Comparison of ENCODE assay signal across 1 cellular context in the genomic region with DNA sequence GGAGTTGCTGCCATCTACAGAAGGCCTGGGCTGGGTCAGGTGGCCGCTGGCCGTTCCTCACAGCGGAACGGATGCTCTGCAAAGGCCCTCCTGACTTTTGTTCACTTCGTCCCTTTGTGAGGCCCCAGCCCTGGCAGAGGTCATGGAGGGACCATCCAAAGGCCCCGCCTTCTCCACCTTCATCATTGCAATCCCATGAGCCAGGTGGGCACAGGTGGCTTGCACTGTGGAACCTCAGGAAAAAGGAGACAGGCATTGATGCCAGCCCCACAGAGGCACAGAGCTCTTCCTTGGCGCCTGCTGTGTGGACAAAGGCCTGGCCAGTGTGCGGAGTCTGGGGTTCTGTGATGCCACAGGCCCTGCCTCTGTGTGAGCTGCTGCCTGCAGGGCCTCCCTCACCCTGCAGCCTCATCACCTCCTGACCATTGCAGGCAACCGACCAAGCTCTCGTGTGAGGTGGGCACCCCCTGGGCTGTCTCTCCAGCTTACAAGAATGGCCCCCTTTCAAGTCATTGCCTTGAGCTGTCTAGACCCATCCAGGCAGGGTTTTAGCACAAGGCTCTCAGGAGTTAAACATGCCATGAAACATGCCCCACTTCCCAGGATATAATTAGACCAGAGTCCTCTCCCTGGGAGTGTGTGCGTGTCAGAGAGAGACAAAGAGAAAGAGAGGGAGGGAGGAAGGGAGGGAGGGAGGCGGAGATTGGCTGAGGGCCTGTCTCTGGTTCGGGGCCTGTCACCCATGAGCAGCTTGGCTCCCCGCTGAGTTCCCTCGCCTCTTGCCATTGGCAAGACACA.
TF ChIP-seq lines count a peak whose summit lies in the region.

No MANE protein-coding gene starts in this region.

TF ChIP-seq in HepG2, 621 proteins besides CTCF, POLR2A, EP300 and RAD21 (continued from another document and continues in another):
- TF ChIP-seq ZNF337 (CRISPR knock-in tag; IDR thresholded peaks at IDR 0.05; ENCODE audit: borderline replicate concordance, low read depth) (peak; percentile 20; the same call in 1 of the 2 replicates), ZNF33A (CRISPR knock-in tag; IDR thresholded peaks at IDR 0.05; ENCODE audit: borderline replicate concordance) (no peak), ONECUT2 (CRISPR knock-in tag; IDR thresholded peaks at IDR 0.05) (no peak), ZNF282 (IDR thresholded peaks at IDR 0.05; ENCODE audit: partially characterized antibody) (no peak), ZSCAN25 (CRISPR knock-in tag; IDR thresholded peaks at IDR 0.05) (peak; percentile 38; the same call in 1 of the 2 replicates), RNF2 (conservative IDR thresholded peaks at IDR 0.05; ENCODE audit: low read depth) (no peak), ZNF775 (CRISPR knock-in tag; IDR thresholded peaks at IDR 0.05; ENCODE audit: borderline replicate concordance) (0 out of 2 replicates have a peak, but pooled peaks have one; percentile 91), HNF4A (CRISPR knock-in tag; IDR thresholded peaks at IDR 0.05) (peak; percentile 21), NR3C1 (CRISPR knock-in tag; IDR thresholded peaks at IDR 0.05) (no peak), ZNF83 (CRISPR knock-in tag; IDR thresholded peaks at IDR 0.05; ENCODE audit: borderline replicate concordance) (no peak), TBP (CRISPR knock-in tag; IDR thresholded peaks at IDR 0.05) (no peak), ZNF782 (CRISPR knock-in tag; IDR thresholded peaks at IDR 0.05; ENCODE audit: borderline replicate concordance) (peak; percentile 71), ZMYM3 (CRISPR knock-in tag; IDR thresholded peaks at IDR 0.05) (peak; percentile 39), HDAC6 (IDR thresholded peaks at IDR 0.05; ENCODE audit: low read depth, low read length) (no peak), PCBP2 (optimal IDR thresholded peaks at IDR 0.05; ENCODE audit: low read depth, low read length, poor library complexity, severe bottlenecking) (no peak), ZNF883 (CRISPR knock-in tag; IDR thresholded peaks at IDR 0.05; ENCODE audit: not compliant biosample characterization) (peak; percentile 80), ZNF441 (CRISPR knock-in tag; IDR thresholded peaks at IDR 0.05; ENCODE audit: borderline replicate concordance) (no peak; the same call in 1 of the 2 replicates), ZNF7 (CRISPR knock-in tag; IDR thresholded peaks at IDR 0.05) (no peak; the same call in none of the 2 replicates), ZNF343 (CRISPR knock-in tag; IDR thresholded peaks at IDR 0.05) (peak; percentile 76; the same call in 1 of the 2 replicates), KLF12 (CRISPR knock-in tag; IDR thresholded peaks at IDR 0.05; ENCODE audit: borderline replicate concordance) (peak; percentile 65; the same call in 1 of the 2 replicates), ZNF17 (CRISPR knock-in tag; IDR thresholded peaks at IDR 0.05) (0 out of 2 replicates have a peak, but pooled peaks have one; percentile 64), ZNF776 (CRISPR knock-in tag; IDR thresholded peaks at IDR 0.05) (peak; percentile 75)
- TF ChIP-seq, protein P1, sequence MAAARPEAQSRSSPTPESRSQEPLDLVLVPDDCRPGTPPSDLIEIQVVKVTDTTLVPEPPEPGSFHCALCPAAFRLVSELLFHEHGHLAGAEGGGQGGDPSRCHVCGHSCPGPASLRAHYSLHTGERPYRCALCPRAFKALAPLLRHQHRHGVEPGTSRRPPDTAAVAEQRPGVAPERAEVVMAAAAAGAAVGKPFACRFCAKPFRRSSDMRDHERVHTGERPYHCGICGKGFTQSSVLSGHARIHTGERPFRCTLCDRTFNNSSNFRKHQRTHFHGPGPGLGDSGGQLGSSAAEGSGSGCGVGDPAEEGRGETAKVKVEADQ (CRISPR knock-in tag; IDR thresholded peaks at IDR 0.05; ENCODE audit: borderline replicate concordance) = no peak; the same call in 1 of the 2 replicates
- TF ChIP-seq, protein P2, sequence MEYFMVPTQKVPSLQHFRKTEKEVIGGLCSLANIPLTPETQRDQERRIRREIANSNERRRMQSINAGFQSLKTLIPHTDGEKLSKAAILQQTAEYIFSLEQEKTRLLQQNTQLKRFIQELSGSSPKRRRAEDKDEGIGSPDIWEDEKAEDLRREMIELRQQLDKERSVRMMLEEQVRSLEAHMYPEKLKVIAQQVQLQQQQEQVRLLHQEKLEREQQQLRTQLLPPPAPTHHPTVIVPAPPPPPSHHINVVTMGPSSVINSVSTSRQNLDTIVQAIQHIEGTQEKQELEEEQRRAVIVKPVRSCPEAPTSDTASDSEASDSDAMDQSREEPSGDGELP (IDR thresholded peaks at IDR 0.05; ENCODE audit: borderline replicate concordance, low read depth) = no peak
- TF ChIP-seq, protein P3, sequence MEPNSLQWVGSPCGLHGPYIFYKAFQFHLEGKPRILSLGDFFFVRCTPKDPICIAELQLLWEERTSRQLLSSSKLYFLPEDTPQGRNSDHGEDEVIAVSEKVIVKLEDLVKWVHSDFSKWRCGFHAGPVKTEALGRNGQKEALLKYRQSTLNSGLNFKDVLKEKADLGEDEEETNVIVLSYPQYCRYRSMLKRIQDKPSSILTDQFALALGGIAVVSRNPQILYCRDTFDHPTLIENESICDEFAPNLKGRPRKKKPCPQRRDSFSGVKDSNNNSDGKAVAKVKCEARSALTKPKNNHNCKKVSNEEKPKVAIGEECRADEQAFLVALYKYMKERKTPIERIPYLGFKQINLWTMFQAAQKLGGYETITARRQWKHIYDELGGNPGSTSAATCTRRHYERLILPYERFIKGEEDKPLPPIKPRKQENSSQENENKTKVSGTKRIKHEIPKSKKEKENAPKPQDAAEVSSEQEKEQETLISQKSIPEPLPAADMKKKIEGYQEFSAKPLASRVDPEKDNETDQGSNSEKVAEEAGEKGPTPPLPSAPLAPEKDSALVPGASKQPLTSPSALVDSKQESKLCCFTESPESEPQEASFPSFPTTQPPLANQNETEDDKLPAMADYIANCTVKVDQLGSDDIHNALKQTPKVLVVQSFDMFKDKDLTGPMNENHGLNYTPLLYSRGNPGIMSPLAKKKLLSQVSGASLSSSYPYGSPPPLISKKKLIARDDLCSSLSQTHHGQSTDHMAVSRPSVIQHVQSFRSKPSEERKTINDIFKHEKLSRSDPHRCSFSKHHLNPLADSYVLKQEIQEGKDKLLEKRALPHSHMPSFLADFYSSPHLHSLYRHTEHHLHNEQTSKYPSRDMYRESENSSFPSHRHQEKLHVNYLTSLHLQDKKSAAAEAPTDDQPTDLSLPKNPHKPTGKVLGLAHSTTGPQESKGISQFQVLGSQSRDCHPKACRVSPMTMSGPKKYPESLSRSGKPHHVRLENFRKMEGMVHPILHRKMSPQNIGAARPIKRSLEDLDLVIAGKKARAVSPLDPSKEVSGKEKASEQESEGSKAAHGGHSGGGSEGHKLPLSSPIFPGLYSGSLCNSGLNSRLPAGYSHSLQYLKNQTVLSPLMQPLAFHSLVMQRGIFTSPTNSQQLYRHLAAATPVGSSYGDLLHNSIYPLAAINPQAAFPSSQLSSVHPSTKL (CRISPR knock-in tag; IDR thresholded peaks at IDR 0.05) = 0 out of 2 replicates have a peak, but pooled peaks have one; percentile 53
- TF ChIP-seq, protein P4, sequence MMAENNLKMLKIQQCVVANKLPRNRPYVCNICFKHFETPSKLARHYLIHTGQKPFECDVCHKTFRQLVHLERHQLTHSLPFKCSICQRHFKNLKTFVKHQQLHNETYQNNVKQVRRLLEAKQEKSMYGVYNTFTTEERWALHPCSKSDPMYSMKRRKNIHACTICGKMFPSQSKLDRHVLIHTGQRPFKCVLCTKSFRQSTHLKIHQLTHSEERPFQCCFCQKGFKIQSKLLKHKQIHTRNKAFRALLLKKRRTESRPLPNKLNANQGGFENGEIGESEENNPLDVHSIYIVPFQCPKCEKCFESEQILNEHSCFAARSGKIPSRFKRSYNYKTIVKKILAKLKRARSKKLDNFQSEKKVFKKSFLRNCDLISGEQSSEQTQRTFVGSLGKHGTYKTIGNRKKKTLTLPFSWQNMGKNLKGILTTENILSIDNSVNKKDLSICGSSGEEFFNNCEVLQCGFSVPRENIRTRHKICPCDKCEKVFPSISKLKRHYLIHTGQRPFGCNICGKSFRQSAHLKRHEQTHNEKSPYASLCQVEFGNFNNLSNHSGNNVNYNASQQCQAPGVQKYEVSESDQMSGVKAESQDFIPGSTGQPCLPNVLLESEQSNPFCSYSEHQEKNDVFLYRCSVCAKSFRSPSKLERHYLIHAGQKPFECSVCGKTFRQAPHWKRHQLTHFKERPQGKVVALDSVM (CRISPR knock-in tag; IDR thresholded peaks at IDR 0.05) = peak; percentile 87
- TF ChIP-seq, protein P5, sequence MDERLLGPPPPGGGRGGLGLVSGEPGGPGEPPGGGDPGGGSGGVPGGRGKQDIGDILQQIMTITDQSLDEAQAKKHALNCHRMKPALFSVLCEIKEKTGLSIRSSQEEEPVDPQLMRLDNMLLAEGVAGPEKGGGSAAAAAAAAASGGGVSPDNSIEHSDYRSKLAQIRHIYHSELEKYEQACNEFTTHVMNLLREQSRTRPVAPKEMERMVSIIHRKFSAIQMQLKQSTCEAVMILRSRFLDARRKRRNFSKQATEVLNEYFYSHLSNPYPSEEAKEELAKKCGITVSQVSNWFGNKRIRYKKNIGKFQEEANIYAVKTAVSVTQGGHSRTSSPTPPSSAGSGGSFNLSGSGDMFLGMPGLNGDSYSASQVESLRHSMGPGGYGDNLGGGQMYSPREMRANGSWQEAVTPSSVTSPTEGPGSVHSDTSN (CRISPR knock-in tag; IDR thresholded peaks at IDR 0.05) = peak; percentile 23; the same call in 1 of the 2 replicates
- TF ChIP-seq, protein P6, sequence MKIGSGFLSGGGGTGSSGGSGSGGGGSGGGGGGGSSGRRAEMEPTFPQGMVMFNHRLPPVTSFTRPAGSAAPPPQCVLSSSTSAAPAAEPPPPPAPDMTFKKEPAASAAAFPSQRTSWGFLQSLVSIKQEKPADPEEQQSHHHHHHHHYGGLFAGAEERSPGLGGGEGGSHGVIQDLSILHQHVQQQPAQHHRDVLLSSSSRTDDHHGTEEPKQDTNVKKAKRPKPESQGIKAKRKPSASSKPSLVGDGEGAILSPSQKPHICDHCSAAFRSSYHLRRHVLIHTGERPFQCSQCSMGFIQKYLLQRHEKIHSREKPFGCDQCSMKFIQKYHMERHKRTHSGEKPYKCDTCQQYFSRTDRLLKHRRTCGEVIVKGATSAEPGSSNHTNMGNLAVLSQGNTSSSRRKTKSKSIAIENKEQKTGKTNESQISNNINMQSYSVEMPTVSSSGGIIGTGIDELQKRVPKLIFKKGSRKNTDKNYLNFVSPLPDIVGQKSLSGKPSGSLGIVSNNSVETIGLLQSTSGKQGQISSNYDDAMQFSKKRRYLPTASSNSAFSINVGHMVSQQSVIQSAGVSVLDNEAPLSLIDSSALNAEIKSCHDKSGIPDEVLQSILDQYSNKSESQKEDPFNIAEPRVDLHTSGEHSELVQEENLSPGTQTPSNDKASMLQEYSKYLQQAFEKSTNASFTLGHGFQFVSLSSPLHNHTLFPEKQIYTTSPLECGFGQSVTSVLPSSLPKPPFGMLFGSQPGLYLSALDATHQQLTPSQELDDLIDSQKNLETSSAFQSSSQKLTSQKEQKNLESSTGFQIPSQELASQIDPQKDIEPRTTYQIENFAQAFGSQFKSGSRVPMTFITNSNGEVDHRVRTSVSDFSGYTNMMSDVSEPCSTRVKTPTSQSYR (CRISPR knock-in tag; IDR thresholded peaks at IDR 0.05; ENCODE audit: borderline replicate concordance) = 0 out of 2 replicates have a peak, but pooled peaks have one; percentile 40
- TF ChIP-seq, protein P7, sequence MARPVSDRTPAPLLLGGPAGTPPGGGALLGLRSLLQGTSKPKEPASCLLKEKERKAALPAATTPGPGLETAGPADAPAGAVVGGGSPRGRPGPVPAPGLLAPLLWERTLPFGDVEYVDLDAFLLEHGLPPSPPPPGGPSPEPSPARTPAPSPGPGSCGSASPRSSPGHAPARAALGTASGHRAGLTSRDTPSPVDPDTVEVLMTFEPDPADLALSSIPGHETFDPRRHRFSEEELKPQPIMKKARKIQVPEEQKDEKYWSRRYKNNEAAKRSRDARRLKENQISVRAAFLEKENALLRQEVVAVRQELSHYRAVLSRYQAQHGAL (CRISPR knock-in tag; IDR thresholded peaks at IDR 0.05; ENCODE audit: not compliant biosample characterization) = no peak
- TF ChIP-seq, protein P8, sequence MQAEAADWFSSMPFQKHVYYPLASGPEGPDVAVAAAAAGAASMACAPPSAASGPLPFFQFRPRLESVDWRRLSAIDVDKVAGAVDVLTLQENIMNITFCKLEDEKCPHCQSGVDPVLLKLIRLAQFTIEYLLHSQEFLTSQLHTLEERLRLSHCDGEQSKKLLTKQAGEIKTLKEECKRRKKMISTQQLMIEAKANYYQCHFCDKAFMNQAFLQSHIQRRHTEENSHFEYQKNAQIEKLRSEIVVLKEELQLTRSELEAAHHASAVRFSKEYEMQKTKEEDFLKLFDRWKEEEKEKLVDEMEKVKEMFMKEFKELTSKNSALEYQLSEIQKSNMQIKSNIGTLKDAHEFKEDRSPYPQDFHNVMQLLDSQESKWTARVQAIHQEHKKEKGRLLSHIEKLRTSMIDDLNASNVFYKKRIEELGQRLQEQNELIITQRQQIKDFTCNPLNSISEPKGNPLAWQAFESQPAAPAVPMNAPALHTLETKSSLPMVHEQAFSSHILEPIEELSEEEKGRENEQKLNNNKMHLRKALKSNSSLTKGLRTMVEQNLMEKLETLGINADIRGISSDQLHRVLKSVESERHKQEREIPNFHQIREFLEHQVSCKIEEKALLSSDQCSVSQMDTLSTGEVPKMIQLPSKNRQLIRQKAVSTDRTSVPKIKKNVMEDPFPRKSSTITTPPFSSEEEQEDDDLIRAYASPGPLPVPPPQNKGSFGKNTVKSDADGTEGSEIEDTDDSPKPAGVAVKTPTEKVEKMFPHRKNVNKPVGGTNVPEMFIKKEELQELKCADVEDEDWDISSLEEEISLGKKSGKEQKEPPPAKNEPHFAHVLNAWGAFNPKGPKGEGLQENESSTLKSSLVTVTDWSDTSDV (CRISPR knock-in tag; IDR thresholded peaks at IDR 0.05) = peak; percentile 10
- TF ChIP-seq, protein P9, sequence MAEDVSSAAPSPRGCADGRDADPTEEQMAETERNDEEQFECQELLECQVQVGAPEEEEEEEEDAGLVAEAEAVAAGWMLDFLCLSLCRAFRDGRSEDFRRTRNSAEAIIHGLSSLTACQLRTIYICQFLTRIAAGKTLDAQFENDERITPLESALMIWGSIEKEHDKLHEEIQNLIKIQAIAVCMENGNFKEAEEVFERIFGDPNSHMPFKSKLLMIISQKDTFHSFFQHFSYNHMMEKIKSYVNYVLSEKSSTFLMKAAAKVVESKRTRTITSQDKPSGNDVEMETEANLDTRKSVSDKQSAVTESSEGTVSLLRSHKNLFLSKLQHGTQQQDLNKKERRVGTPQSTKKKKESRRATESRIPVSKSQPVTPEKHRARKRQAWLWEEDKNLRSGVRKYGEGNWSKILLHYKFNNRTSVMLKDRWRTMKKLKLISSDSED (CRISPR knock-in tag; IDR thresholded peaks at IDR 0.05) = 0 out of 2 replicates have a peak, but pooled peaks have one; percentile 1
- TF ChIP-seq, protein P10, sequence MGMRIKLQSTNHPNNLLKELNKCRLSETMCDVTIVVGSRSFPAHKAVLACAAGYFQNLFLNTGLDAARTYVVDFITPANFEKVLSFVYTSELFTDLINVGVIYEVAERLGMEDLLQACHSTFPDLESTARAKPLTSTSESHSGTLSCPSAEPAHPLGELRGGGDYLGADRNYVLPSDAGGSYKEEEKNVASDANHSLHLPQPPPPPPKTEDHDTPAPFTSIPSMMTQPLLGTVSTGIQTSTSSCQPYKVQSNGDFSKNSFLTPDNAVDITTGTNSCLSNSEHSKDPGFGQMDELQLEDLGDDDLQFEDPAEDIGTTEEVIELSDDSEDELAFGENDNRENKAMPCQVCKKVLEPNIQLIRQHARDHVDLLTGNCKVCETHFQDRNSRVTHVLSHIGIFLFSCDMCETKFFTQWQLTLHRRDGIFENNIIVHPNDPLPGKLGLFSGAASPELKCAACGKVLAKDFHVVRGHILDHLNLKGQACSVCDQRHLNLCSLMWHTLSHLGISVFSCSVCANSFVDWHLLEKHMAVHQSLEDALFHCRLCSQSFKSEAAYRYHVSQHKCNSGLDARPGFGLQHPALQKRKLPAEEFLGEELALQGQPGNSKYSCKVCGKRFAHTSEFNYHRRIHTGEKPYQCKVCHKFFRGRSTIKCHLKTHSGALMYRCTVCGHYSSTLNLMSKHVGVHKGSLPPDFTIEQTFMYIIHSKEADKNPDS (CRISPR knock-in tag; IDR thresholded peaks at IDR 0.05) = peak; percentile 11
